1 cellular context compared by ENCODE assay signal in genomic region chr9:97985058-97985861, GRCh38.
TF ChIP-seq lines count a peak whose summit lies in the region.

No MANE protein-coding gene starts in this region.

TF ChIP-seq in HEK293, 187 proteins besides CTCF, POLR2A, EP300 and RAD21 (continued from another document):
- TF ChIP-seq PATZ1 (tag by site-specific recombination; IDR thresholded peaks at IDR 0.05) = peak; percentile 23; the same call in 1 of the 2 replicates
- TF ChIP-seq ZBTB8A (tag by site-specific recombination; IDR thresholded peaks at IDR 0.05) = peak; percentile 86
- TF ChIP-seq PRDM1 (tag by site-specific recombination; IDR thresholded peaks at IDR 0.05) = no peak
- TF ChIP-seq HOXA7 (CRISPR knock-in tag; IDR thresholded peaks at IDR 0.05; ENCODE audit: borderline replicate concordance) = no peak
- TF ChIP-seq ZNF560 (tag by site-specific recombination; IDR thresholded peaks at IDR 0.05; ENCODE audit: borderline replicate concordance) = no peak
- TF ChIP-seq ZNF571 (tag by site-specific recombination; IDR thresholded peaks at IDR 0.05) = no peak
